In genomic region chr2:197212344-197213262, GRCh38 we compare ENCODE assay signal across 10 cellular contexts.
A peak's percentile ranks its signal among the peaks of the same experiment; 100 is the strongest.
DNase-seq lines count a peak whose midpoint lies in the region; ATAC-seq lines count a peak whose summit lies in the region.
"Had no signal": no experiment of that assay in that cellular context is flagged by ENCODE, and none has a peak within 500 bp of the region (broad histone marks: within the 10 kb centered on the region; RNA-seq: fewer than 3 reads in every experiment).

No MANE protein-coding gene starts in this region.

- no peaks in the 10 kb centered on the region for H3K27me3 Mint-ChIP-seq in activated CD4-positive, alpha-beta T cell treated with anti-CD3 and anti-CD28 coated beads, Interleukin-2, amount 10 ng/mL, durations not matched to agents 24 days and 14 days
- H3K27me3 Mint-ChIP-seq in T-helper 2 cell treated with Interferon-gamma antibody and Interleukin-4, amounts not matched to agents 5 μg/mL and 100 μg/mL, for 36 hours (ENCODE audit: low read depth) = no peaks in the 10 kb centered on the region
- no peaks in the 10 kb centered on the region for H3K27me3 Mint-ChIP-seq in stimulated activated naive CD8-positive, alpha-beta T cell treated with anti-CD3 and anti-CD28 coated beads, Interleukin-15, amount 100 ng/mL, for 72 hours

- no peak overlapping the region for H3K27ac ChIP-seq in SJCRH30
- H3K27ac ChIP-seq: foreskin keratinocyte had no signal

- peak overlapping the region; percentile 68 for H3K4me3 Mint-ChIP-seq in activated CD4-positive, alpha-beta T cell treated with anti-CD3 and anti-CD28 coated beads, Interleukin-2, amount 10 ng/mL, durations not matched to agents 24 days and 14 days
- peak overlapping the region; percentile 61 for H3K4me3 Mint-ChIP-seq in T-helper 2 cell treated with Interferon-gamma antibody and Interleukin-4, amounts not matched to agents 5 μg/mL and 100 μg/mL, for 36 hours
- H3K4me3 Mint-ChIP-seq in stimulated activated naive CD8-positive, alpha-beta T cell treated with anti-CD3 and anti-CD28 coated beads, Interleukin-15, amount 100 ng/mL, for 72 hours = peak overlapping the region; percentile 71 to 75

- intact Hi-C loops in activated CD4-positive, alpha-beta T cell treated with anti-CD3 and anti-CD28 coated beads, Interleukin-2, amount 10 ng/mL, durations not matched to agents 24 days and 14 days (cut with micrococcal nuclease) = loop anchor here (1.0 to 10.0 kb wide), 2 partner anchors 43 to 1048 kb away; no protein-coding TSS in a partner anchor
- intact Hi-C loops in left cardiac atrium (cut with DNase I) = no loop called here

- H3K9me3 Mint-ChIP-seq in activated CD4-positive, alpha-beta T cell treated with anti-CD3 and anti-CD28 coated beads, Interleukin-2, amount 10 ng/mL, durations not matched to agents 24 days and 14 days = no peaks in the 10 kb centered on the region
- no peaks in the 10 kb centered on the region for H3K9me3 Mint-ChIP-seq in T-helper 2 cell treated with Interferon-gamma antibody and Interleukin-4, amounts not matched to agents 5 μg/mL and 100 μg/mL, for 36 hours
- H3K9me3 Mint-ChIP-seq in stimulated activated naive CD8-positive, alpha-beta T cell treated with anti-CD3 and anti-CD28 coated beads, Interleukin-15, amount 100 ng/mL, for 72 hours = no peaks in the 10 kb centered on the region

- H3K36me3 ChIP-seq in SJCRH30 = no peaks in the 10 kb centered on the region

- peak; percentile 81 for DNase-seq in activated CD4-positive, alpha-beta T cell treated with anti-CD3 and anti-CD28 coated beads, Interleukin-2, amount 10 ng/mL, durations not matched to agents 24 days and 14 days
- no peak for DNase-seq in activated CD4-positive, alpha-beta T cell treated with anti-CD3 and anti-CD28 coated beads for 48 hours
- no peak for DNase-seq in T-helper 2 cell treated with Interferon-gamma antibody and Interleukin-4, amounts not matched to agents 5 μg/mL and 100 μg/mL, for 36 hours (ENCODE audit: low spot score)
- DNase-seq in left cardiac atrium (no peak), NCI-H1436 (lab: John Stamatoyannopoulos, UW) (no peak), SJCRH30 (no peak), DMS53 (lab: John Stamatoyannopoulos, UW) (no peak)
- DNase-seq in stimulated activated naive CD8-positive, alpha-beta T cell treated with anti-CD3 and anti-CD28 coated beads, Interleukin-15, amount 100 ng/mL, for 72 hours = no peak
- DNase-seq: foreskin keratinocyte, NCI-H2081 had no signal

- peaks cover 94% of the 10 kb centered on the region for H3K4me1 Mint-ChIP-seq in activated CD4-positive, alpha-beta T cell treated with anti-CD3 and anti-CD28 coated beads, Interleukin-2, amount 10 ng/mL, durations not matched to agents 24 days and 14 days
- H3K4me1 Mint-ChIP-seq in T-helper 2 cell treated with Interferon-gamma antibody and Interleukin-4, amounts not matched to agents 5 μg/mL and 100 μg/mL, for 36 hours (ENCODE audit: low read depth) = peaks cover 82% of the 10 kb centered on the region
- H3K4me1 Mint-ChIP-seq in stimulated activated naive CD8-positive, alpha-beta T cell treated with anti-CD3 and anti-CD28 coated beads, Interleukin-15, amount 100 ng/mL, for 72 hours = peaks cover 99% of the 10 kb centered on the region

- no peaks in the 10 kb centered on the region for H3K9me3 ChIP-seq in SJCRH30 (replicated peaks)

- ATAC-seq in left cardiac atrium = peak; percentile 25 to 26
- ATAC-seq in stimulated activated naive CD8-positive, alpha-beta T cell treated with anti-CD3 and anti-CD28 coated beads, Interleukin-15, amount 100 ng/mL, for 72 hours = no peak
- ATAC-seq: foreskin keratinocyte had no signal

- no peak overlapping the region for H3K4me3 ChIP-seq in SJCRH30

- peak overlapping the region; percentile 97 for H3K27ac Mint-ChIP-seq in activated CD4-positive, alpha-beta T cell treated with anti-CD3 and anti-CD28 coated beads, Interleukin-2, amount 10 ng/mL, durations not matched to agents 24 days and 14 days
- peak overlapping the region; percentile 90 for H3K27ac Mint-ChIP-seq in T-helper 2 cell treated with Interferon-gamma antibody and Interleukin-4, amounts not matched to agents 5 μg/mL and 100 μg/mL, for 36 hours
- H3K27ac Mint-ChIP-seq in stimulated activated naive CD8-positive, alpha-beta T cell treated with anti-CD3 and anti-CD28 coated beads, Interleukin-15, amount 100 ng/mL, for 72 hours = peak overlapping the region; percentile 62 to 85

- no peaks in the 10 kb centered on the region for H3K27me3 ChIP-seq in SJCRH30
- H3K27me3 ChIP-seq: foreskin keratinocyte had no signal

- peaks cover 6% of the 10 kb centered on the region for H3K36me3 Mint-ChIP-seq in activated CD4-positive, alpha-beta T cell treated with anti-CD3 and anti-CD28 coated beads, Interleukin-2, amount 10 ng/mL, durations not matched to agents 24 days and 14 days (ENCODE audit: low read depth)
- H3K36me3 Mint-ChIP-seq in T-helper 2 cell treated with Interferon-gamma antibody and Interleukin-4, amounts not matched to agents 5 μg/mL and 100 μg/mL, for 36 hours (ENCODE audit: low read depth) = peaks cover 12% of the 10 kb centered on the region

- H3K4me1 ChIP-seq in SJCRH30 = peaks cover under 1% of the 10 kb centered on the region; the same call in 1 of the 2 replicates
- H3K4me1 ChIP-seq: foreskin keratinocyte had no signal
